ENCODE assay signal across 8 cellular contexts in genomic region chr19:3035542-3036118, GRCh38. TPM values are rescaled to one million over a fixed set of nuclear protein-coding genes. Genes with fewer than 3 reads are reported as not detected.
DNase-seq lines count a peak whose midpoint lies in the region; ATAC-seq and TF ChIP-seq lines count a peak whose summit lies in the region.

No MANE protein-coding gene starts in this region.

- peaks cover 2% of the 10 kb centered on the region for H3K36me3 Mint-ChIP-seq in T-helper 17 cell (ENCODE audit: low read depth)
- no peaks in the 10 kb centered on the region for H3K36me3 Mint-ChIP-seq in progenitor cell of endocrine pancreas (ENCODE audit: insufficient read depth)

- peaks cover 6% of the 10 kb centered on the region for H3K27me3 Mint-ChIP-seq in T-helper 17 cell
- no peaks in the 10 kb centered on the region for H3K27me3 Mint-ChIP-seq in progenitor cell of endocrine pancreas

- in situ Hi-C loops in GM13977 (cut with MboI; ENCODE audit: low pct_unique_long_range_greater_than_20kb, low sequenced_read_pairs, unreplicated experiment), result no loop called here

- peak; percentile 88 for ATAC-seq in HG02885 (IDR thresholded peaks at IDR 0.05; ENCODE audit: poor library complexity, unreplicated experiment)
- peak; percentile 93 for ATAC-seq in T-helper 17 cell
- peak; percentile 95 for ATAC-seq in left ventricle myocardium superior

- H3K27ac Mint-ChIP-seq in T-helper 17 cell, result peak overlapping the region; percentile 97
- peak overlapping the region; percentile 98 for H3K27ac Mint-ChIP-seq in progenitor cell of endocrine pancreas

- no peaks in the 10 kb centered on the region for H3K9me3 ChIP-seq in T-helper 17 cell (ENCODE audit: control insufficient read depth, low read length, poor library complexity, severe bottlenecking)

- no peak for TF ChIP-seq CTCF in GM13977 (IDR thresholded peaks at IDR 0.05; ENCODE audit: extremely low read depth, insufficient read depth, missing control alignments)
- no peak for TF ChIP-seq CTCF in progenitor cell of endocrine pancreas (IDR thresholded peaks at IDR 0.05; ENCODE audit: unreplicated experiment)

- H3K9me3 Mint-ChIP-seq in progenitor cell of endocrine pancreas (ENCODE audit: low read depth), result no peaks in the 10 kb centered on the region

- H3K4me1 Mint-ChIP-seq in T-helper 17 cell (peaks cover 30% of the 10 kb centered on the region), progenitor cell of endocrine pancreas (ENCODE audit: low read depth) (peaks cover 37% of the 10 kb centered on the region)

- H3K4me3 Mint-ChIP-seq in T-helper 17 cell (peak overlapping the region; percentile 95), progenitor cell of endocrine pancreas (ENCODE audit: low read depth) (peak overlapping the region; percentile 83)

- DNase-seq in GM13977 (ENCODE audit: low spot score) (peak; percentile 100), NCI-H1694 treated with DMSO at 0.1 percent for 48 hours (lab: John Stamatoyannopoulos, UW) (peak; percentile 96), T-helper 17 cell (peak; percentile 79 to 91 (median 87)), anterior cingulate cortex (lab: John Stamatoyannopoulos, UW) (peak; percentile 79 to 98 (median 95)), left ventricle myocardium superior (peak; percentile 98), progenitor cell of endocrine pancreas (ENCODE audit: low spot score, unreplicated experiment) (peak; percentile 97), ureter (ENCODE audit: low spot score) (peak; percentile 99)

- intact Hi-C loops in left ventricle myocardium superior (cut with micrococcal nuclease), result no loop called here

RNA-seq across cellular contexts. Expression of gene TLE2, which starts 6.5 kb away (rescaled TPM):
- total RNA-seq in T-helper 17 cell (10 to 100 TPM in 1 of 2 donors, 1 to 10 TPM in 1; 9.5 to 13.1 TPM), left ventricle myocardium superior (66.5 TPM), progenitor cell of endocrine pancreas (147 and 160 TPM in 2 replicates), ureter (95.2 TPM)

RNA-seq across cellular contexts. Expression of gene TLE5, which starts 26.7 kb away (rescaled TPM):
- total RNA-seq in T-helper 17 cell (100 to 1,000 TPM; 869 to 906 TPM), left ventricle myocardium superior (846 TPM), progenitor cell of endocrine pancreas (469 and 507 TPM in 2 replicates), ureter (623 TPM)

RNA-seq across cellular contexts. Expression of gene TLE6, which starts 58.3 kb away (rescaled TPM):
- total RNA-seq in T-helper 17 cell, result under 1 TPM in 1 of 2 donors, not detected in 1; 0.29 TPM
- 0.30 TPM for total RNA-seq in left ventricle myocardium superior
- 18.4 and 21.0 TPM in 2 replicates for total RNA-seq in progenitor cell of endocrine pancreas
- 3.6 TPM for total RNA-seq in ureter

RNA-seq across cellular contexts. Expression of gene GNA11, which starts 58.5 kb away (rescaled TPM):
- total RNA-seq in T-helper 17 cell, result 1 to 10 TPM in 1 of 2 donors, under 1 TPM in 1; 0.85 to 1.6 TPM
- total RNA-seq in left ventricle myocardium superior, result 74.6 TPM
- total RNA-seq in progenitor cell of endocrine pancreas, result 37.9 and 39.5 TPM in 2 replicates
- 68.5 TPM for total RNA-seq in ureter

Comparison
In these comparisons a context has a peak if more than half of its experiments do, and no peak if none do; other contexts are left out.
1. Peak in every context shown above with its lines: DNase-seq and ATAC-seq.